ENCODE assay signal across 4 cellular contexts in the genomic region with DNA sequence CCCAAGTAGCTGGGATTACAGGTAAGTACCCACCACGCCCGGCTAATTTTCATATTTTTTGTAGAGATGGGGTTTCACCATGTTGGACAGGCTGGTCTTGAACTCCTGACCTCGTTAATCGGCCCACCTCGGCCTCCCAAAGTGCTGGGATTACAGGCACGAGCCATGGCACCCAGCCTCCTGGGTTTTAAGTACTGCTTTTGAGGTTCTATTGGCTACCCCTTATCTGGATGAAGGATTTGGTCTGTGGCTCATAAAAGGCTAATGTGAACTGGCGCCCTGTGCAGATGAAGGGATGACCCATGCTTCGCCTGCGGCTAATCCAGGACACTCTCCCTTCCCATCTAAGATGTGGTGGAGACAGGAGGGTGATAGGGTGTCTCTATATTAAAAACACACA. TPM values are rescaled to one million over a fixed set of nuclear protein-coding genes. Genes with fewer than 3 reads are reported as not detected.
"Had no signal": no experiment of that assay in that cellular context is flagged by ENCODE, and none has a peak within 500 bp of the region (broad histone marks: within the 10 kb centered on the region; RNA-seq: fewer than 3 reads in every experiment).

No MANE protein-coding gene starts in this region.

RNA-seq across cellular contexts. Expression of gene CLEC18C, which starts 25.6 kb away (rescaled TPM):
- total RNA-seq: activated naive CD4-positive, alpha-beta T cell treated with anti-CD3 and anti-CD28 coated beads, Interleukin-2, amount 50 U/mL, for 72 hours; chondrocyte; dermis blood vessel endothelial cell; gastroesophageal sphincter had no signal
